17 cellular contexts compared by ENCODE assay signal in genomic region chr9:90983394-90983793, GRCh38.
DNase-seq lines count a peak whose midpoint lies in the region; ATAC-seq and TF ChIP-seq lines count a peak whose summit lies in the region.
"Had no signal": no experiment of that assay in that cellular context is flagged by ENCODE, and none has a peak within 500 bp of the region (broad histone marks: within the 10 kb centered on the region; RNA-seq: fewer than 3 reads in every experiment).

No MANE protein-coding gene starts in this region.

- H3K36me3 ChIP-seq in BLaER1 (no peaks in the 10 kb centered on the region), endodermal cell (ENCODE audit: control insufficient read depth, insufficient read depth, low read length) (no peaks in the 10 kb centered on the region)
- H3K36me3 ChIP-seq in CD8-positive, alpha-beta T cell (ENCODE audit: insufficient read depth, low read length): no peaks in the 10 kb centered on the region

- H3K4me3 ChIP-seq in BLaER1 (no peak overlapping the region), NB4 (ENCODE audit: low read depth, low read length) (no peak overlapping the region), endodermal cell (ENCODE audit: low read length) (no peak overlapping the region)
- no peak overlapping the region for H3K4me3 ChIP-seq in CD8-positive, alpha-beta T cell (ENCODE audit: low read depth, low read length)
- H3K4me3 ChIP-seq: GM12878 had no signal

- TF ChIP-seq CTCF in GM12873 (IDR thresholded peaks at IDR 0.05; ENCODE audit: insufficient read depth, low read depth, low read length, missing control alignments) (peak; percentile 13), NB4 (IDR thresholded peaks at IDR 0.05; ENCODE audit: low read depth, low read length) (no peak), endodermal cell (conservative IDR thresholded peaks at IDR 0.05) (peak; percentile 56)
- TF ChIP-seq CTCF in CD8-positive, alpha-beta T cell (IDR thresholded peaks at IDR 0.05): no peak

- DNase-seq in NB4 (ENCODE audit: low read depth) (peak; percentile 34), endodermal cell (no peak), GM19238 (ENCODE audit: insufficient read length, low spot score) (no peak), NOMO-1 treated with dmso at 0.1 percent for 144 hours (lab: John Stamatoyannopoulos, UW; ENCODE audit: unreplicated experiment) (no peak)
- DNase-seq in CD8-positive, alpha-beta T cell: no peak
- DNase-seq: C1 segment of cervical spinal cord; Caco-2; CD4-positive, CD25-positive, alpha-beta regulatory T cell; HCEC 1CT; HFFc6; KBM-7 had no signal

- peak overlapping the region; percentile 3; the same call in 1 of the 2 replicates for H3K27ac ChIP-seq in BLaER1
- H3K27ac ChIP-seq in endodermal cell (ENCODE audit: low read depth, low read length): no peak overlapping the region
- no peak overlapping the region for H3K27ac ChIP-seq in CD8-positive, alpha-beta T cell (ENCODE audit: low read depth, low read length)

- H4K20me1 ChIP-seq in BLaER1: no peaks in the 10 kb centered on the region

- H3K27me3 ChIP-seq in BLaER1: no peaks in the 10 kb centered on the region
- no peaks in the 10 kb centered on the region for H3K27me3 ChIP-seq in endodermal cell (ENCODE audit: control insufficient read depth, insufficient read depth, low read length, poor library complexity, severe bottlenecking)
- no peaks in the 10 kb centered on the region for H3K27me3 ChIP-seq in CD8-positive, alpha-beta T cell (ENCODE audit: insufficient read depth, low read length)

- CTCF ChIA-PET in CD8-positive, alpha-beta T cell (lab: Charles Lee): no interaction called here

- ATAC-seq in HG02938 (IDR thresholded peaks at IDR 0.05; ENCODE audit: unreplicated experiment): no peak
- ATAC-seq in CD8-positive, alpha-beta T cell: no peak
- ATAC-seq: GM12878 had no signal

- intact Hi-C loops in CD8-positive, alpha-beta T cell (cut with DNase I, micrococcal nuclease): no loop called here

- POLR2A ChIA-PET in CD8-positive, alpha-beta T cell (lab: Charles Lee): no interaction called here

- H3K9me3 Mint-ChIP-seq in endodermal cell: no peaks in the 10 kb centered on the region
- no peaks in the 10 kb centered on the region for H3K9me3 Mint-ChIP-seq in CD8-positive, alpha-beta T cell
- H3K9me3 Mint-ChIP-seq: CD4-positive, CD25-positive, alpha-beta regulatory T cell; HFFc6; IgD-negative memory B cell had no signal

- H3K9me3 ChIP-seq in BLaER1 (peaks cover 11% of the 10 kb centered on the region), endodermal cell (ENCODE audit: control insufficient read depth, low read length) (no peaks in the 10 kb centered on the region)
- no peaks in the 10 kb centered on the region for H3K9me3 ChIP-seq in CD8-positive, alpha-beta T cell (ENCODE audit: low read length)
- H3K9me3 ChIP-seq: Caco-2 had no signal

- no peak overlapping the region for H3K27ac Mint-ChIP-seq in endodermal cell
- no peak overlapping the region for H3K27ac Mint-ChIP-seq in CD8-positive, alpha-beta T cell
- H3K27ac Mint-ChIP-seq: B cell; CD4-positive, CD25-positive, alpha-beta regulatory T cell; HFFc6; IgD-negative memory B cell had no signal

- H3K36me3 Mint-ChIP-seq in endodermal cell (ENCODE audit: low read depth): no peaks in the 10 kb centered on the region
- no peaks in the 10 kb centered on the region for H3K36me3 Mint-ChIP-seq in CD8-positive, alpha-beta T cell
- H3K36me3 Mint-ChIP-seq: CD4-positive, CD25-positive, alpha-beta regulatory T cell; IgD-negative memory B cell had no signal

- WGBS in endodermal cell (ENCODE audit: insufficient coverage in 1 of 2, insufficient read length in 1 of 2), 2 experiments: 85 to 100% methylated on average over 2 to 3 of the region's 3 CpGs

- peaks cover 36% of the 10 kb centered on the region for H3K4me1 Mint-ChIP-seq in endodermal cell
- H3K4me1 Mint-ChIP-seq in CD8-positive, alpha-beta T cell (ENCODE audit: low read depth): no peaks in the 10 kb centered on the region
- H3K4me1 Mint-ChIP-seq: B cell; CD4-positive, CD25-positive, alpha-beta regulatory T cell had no signal

- TF ChIP-seq POLR2A in NB4 (IDR thresholded peaks at IDR 0.05; ENCODE audit: extremely low read depth, insufficient read length): no peak

- H3K4me1 ChIP-seq in BLaER1: peaks cover 60% of the 10 kb centered on the region
- H3K4me1 ChIP-seq in endodermal cell (ENCODE audit: control insufficient read depth, insufficient read depth, low read length): peaks cover 6% of the 10 kb centered on the region
- H3K4me1 ChIP-seq in CD8-positive, alpha-beta T cell (ENCODE audit: insufficient read depth, low read length): no peaks in the 10 kb centered on the region
- H3K4me1 ChIP-seq: Caco-2 had no signal

- no peak overlapping the region for H3K9ac ChIP-seq in BLaER1
- H3K9ac ChIP-seq in endodermal cell (ENCODE audit: extremely low read depth, low read length, poor library complexity, severe bottlenecking): no peak overlapping the region

- H3K4me2 ChIP-seq in BLaER1: peak overlapping the region; percentile 23; the same call in 1 of the 2 replicates

- H3K27me3 Mint-ChIP-seq in endodermal cell (ENCODE audit: insufficient read depth): no peaks in the 10 kb centered on the region
- H3K27me3 Mint-ChIP-seq in CD8-positive, alpha-beta T cell (ENCODE audit: low read depth): no peaks in the 10 kb centered on the region

- H3K4me3 Mint-ChIP-seq in endodermal cell: no peak overlapping the region
- H3K4me3 Mint-ChIP-seq in CD8-positive, alpha-beta T cell: no peak overlapping the region
- H3K4me3 Mint-ChIP-seq: B cell; CD4-positive, CD25-positive, alpha-beta regulatory T cell; HFFc6; IgD-negative memory B cell had no signal

Comparison
In these comparisons a context has a peak if more than half of its experiments do, and no peak if none do; other contexts are left out.
1. CTCF ChIP-seq: peak in GM12873 (single experiment) and endodermal cell (single experiment); none in NB4 (single experiment) and CD8-positive, alpha-beta T cell (single experiment).